In the genomic region with DNA sequence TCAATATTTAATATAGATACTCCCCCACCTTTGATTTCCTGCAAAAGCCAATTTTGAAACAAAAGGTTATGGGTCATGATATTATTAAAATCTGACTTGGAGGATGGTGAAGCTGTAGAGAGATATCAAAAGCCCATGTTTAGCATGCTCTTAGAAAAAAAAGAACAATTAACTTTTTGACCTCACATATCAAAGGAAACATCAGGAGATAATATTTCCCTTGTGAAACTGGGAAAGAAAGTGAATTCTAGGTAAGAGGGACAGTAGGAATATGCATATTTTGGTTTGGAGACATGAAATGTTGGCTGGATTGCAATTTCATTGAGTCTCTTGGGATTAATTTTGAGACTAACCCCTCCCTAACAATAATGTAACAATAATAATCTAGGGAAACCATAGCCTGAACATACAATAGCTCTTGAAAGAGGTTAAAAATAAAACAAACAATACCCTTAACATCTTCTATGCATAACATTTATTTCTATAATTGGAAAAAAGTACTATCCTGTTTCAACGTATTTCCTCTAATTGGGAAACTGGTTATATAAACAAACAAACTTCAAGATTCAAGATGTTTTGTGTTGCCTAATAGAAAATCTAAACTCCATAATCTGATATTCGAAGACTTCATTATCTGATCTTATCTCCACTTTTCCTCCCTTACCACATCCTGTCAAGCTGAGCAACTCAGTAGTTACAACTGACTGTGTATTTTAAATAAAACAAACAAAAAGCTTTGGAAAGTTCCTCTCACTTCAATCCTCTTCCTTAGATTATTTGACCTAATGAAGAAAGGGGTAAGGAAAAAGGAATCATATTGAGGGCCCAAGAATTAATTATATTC, we compare ENCODE assay signal across 2 cellular contexts.
TF ChIP-seq lines count a peak whose summit lies in the region.

No MANE protein-coding gene starts in this region.

TF ChIP-seq in PFSK-1, 5 proteins besides CTCF, POLR2A, EP300 and RAD21:
- TF ChIP-seq FOXP2 (optimal IDR thresholded peaks at IDR 0.05; ENCODE audit: borderline replicate concordance, extremely low read depth, extremely low read length, insufficient read depth) (no peak), TAF1 (IDR thresholded peaks at IDR 0.05; ENCODE audit: borderline replicate concordance, insufficient read depth, low read length) (0 out of 2 replicates have a peak, but pooled peaks have one; percentile 24), POLR2AphosphoS5 (IDR thresholded peaks at IDR 0.05; ENCODE audit: low read depth, low read length) (no peak), SIN3A (IDR thresholded peaks at IDR 0.05; ENCODE audit: borderline replicate concordance, insufficient read depth, low read length) (no peak)

TF ChIP-seq in endothelial cell of umbilical vein, 7 proteins besides CTCF, POLR2A, EP300 and RAD21:
- peak; percentile 79 for TF ChIP-seq GATA2 (IDR thresholded peaks at IDR 0.05; ENCODE audit: insufficient read depth, insufficient read length, low read depth, low read length)
- TF ChIP-seq FOS (IDR thresholded peaks at IDR 0.05; ENCODE audit: borderline replicate concordance, insufficient read depth, low read length), result no peak
